20 cellular contexts compared by ENCODE assay signal in the genomic region with DNA sequence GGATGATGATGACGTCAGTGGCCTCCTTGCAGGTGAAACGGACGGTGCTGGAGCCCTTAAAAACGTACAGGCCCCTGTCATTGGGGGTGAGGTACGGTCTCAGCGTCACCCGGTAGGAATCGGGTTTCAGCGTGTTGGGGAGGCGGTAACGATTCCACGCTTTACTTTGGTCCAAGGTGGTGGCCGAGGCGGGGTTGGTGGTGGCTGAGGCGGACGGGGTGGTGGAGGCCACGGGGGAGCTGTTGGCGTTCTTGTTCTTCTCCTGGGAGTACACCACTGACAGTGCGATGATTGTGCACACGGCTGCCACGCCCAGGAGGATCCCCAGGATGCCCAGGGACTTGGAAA. TPM values are rescaled to one million over a fixed set of nuclear protein-coding genes. Genes with fewer than 3 reads are reported as not detected.
"Had no signal": no experiment of that assay in that cellular context is flagged by ENCODE, and none has a peak within 500 bp of the region (broad histone marks: within the 10 kb centered on the region; RNA-seq: fewer than 3 reads in every experiment).

No MANE protein-coding gene starts in this region.

- ATAC-seq: effector memory CD8-positive, alpha-beta T cell; gastroesophageal sphincter; naive thymus-derived CD4-positive, alpha-beta T cell; stimulated activated naive CD8-positive, alpha-beta T cell treated with anti-CD3 and anti-CD28 coated beads, Interleukin-15, amount 100 ng/mL, for 72 hours; T-cell; upper lobe of right lung had no signal

- H3K9me3 ChIP-seq: gastroesophageal sphincter, heart right ventricle, prostate gland, testis, upper lobe of right lung had no signal

- H3K4me1 ChIP-seq: upper lobe of right lung had no signal

- H3K9me3 Mint-ChIP-seq: activated T-helper 1 cell treated with anti-CD3 and anti-CD28 coated beads, Interleukin-12 subunit alpha, Interleukin-12 subunit beta, Interleukin-2, Interleukin-4 antibody, amounts not matched to agents 30 ng/mL and 10 ng/mL and 1 ng/mL, durations not matched to agents 14 hours and 24 hours and 36 hours; effector memory CD8-positive, alpha-beta T cell; naive thymus-derived CD4-positive, alpha-beta T cell; stimulated activated naive CD8-positive, alpha-beta T cell treated with anti-CD3 and anti-CD28 coated beads, Interleukin-15, amount 100 ng/mL, for 72 hours; T-cell had no signal

- H3K4me1 Mint-ChIP-seq: stimulated activated naive CD8-positive, alpha-beta T cell treated with anti-CD3 and anti-CD28 coated beads, Interleukin-15, amount 100 ng/mL, for 72 hours; T-cell had no signal

- H3K36me3 ChIP-seq: gastroesophageal sphincter, prostate gland had no signal

- H3K4me3 ChIP-seq: gastroesophageal sphincter, heart right ventricle, prostate gland, testis, upper lobe of right lung had no signal

- DNase-seq: activated CD4-positive, CD25-positive, alpha-beta regulatory T cell treated with anti-CD3 and anti-CD28 coated beads, Interleukin-2, amount 50 U/mL, for 72 hours; anterior cingulate cortex; cerebellar nuclear complex; effector memory CD8-positive, alpha-beta T cell; erythroblast; heart right ventricle; mammary epithelial cell; naive thymus-derived CD4-positive, alpha-beta T cell; nucleus accumbens; stimulated activated naive CD8-positive, alpha-beta T cell treated with anti-CD3 and anti-CD28 coated beads, Interleukin-15, amount 100 ng/mL, for 72 hours; T-cell; T1000; testis; upper lobe of right lung had no signal

- H3K27me3 ChIP-seq: testis, upper lobe of right lung had no signal

- H3K4me3 Mint-ChIP-seq: activated T-helper 1 cell treated with anti-CD3 and anti-CD28 coated beads, Interleukin-12 subunit alpha, Interleukin-12 subunit beta, Interleukin-2, Interleukin-4 antibody, amounts not matched to agents 30 ng/mL and 10 ng/mL and 1 ng/mL, durations not matched to agents 14 hours and 24 hours and 36 hours; effector memory CD8-positive, alpha-beta T cell; naive thymus-derived CD4-positive, alpha-beta T cell; stimulated activated naive CD8-positive, alpha-beta T cell treated with anti-CD3 and anti-CD28 coated beads, Interleukin-15, amount 100 ng/mL, for 72 hours; T-cell had no signal

- H3K36me3 Mint-ChIP-seq: naive thymus-derived CD4-positive, alpha-beta T cell; T-cell had no signal

- FAIRE-seq: islet of Langerhans had no signal

- H3K27ac ChIP-seq: gastroesophageal sphincter, heart right ventricle, testis, upper lobe of right lung had no signal

- H3K27ac Mint-ChIP-seq: activated T-helper 1 cell treated with anti-CD3 and anti-CD28 coated beads, Interleukin-12 subunit alpha, Interleukin-12 subunit beta, Interleukin-2, Interleukin-4 antibody, amounts not matched to agents 30 ng/mL and 10 ng/mL and 1 ng/mL, durations not matched to agents 14 hours and 24 hours and 36 hours; effector memory CD8-positive, alpha-beta T cell; naive thymus-derived CD4-positive, alpha-beta T cell; T-cell had no signal

RNA-seq across cellular contexts. Expression of a gene that starts 8.5 kb away (rescaled TPM):
- total RNA-seq: activated CD8-positive, alpha-beta memory T cell treated with anti-CD3 and anti-CD28 coated beads for 36 hours had no signal

RNA-seq across cellular contexts. Expression of a gene that starts 30.1 kb away (rescaled TPM):
- total RNA-seq: activated CD8-positive, alpha-beta memory T cell treated with anti-CD3 and anti-CD28 coated beads for 36 hours; gastroesophageal sphincter; mononuclear cell; naive thymus-derived CD4-positive, alpha-beta T cell; T-cell; upper lobe of right lung had no signal
- polyA plus RNA-seq: naive thymus-derived CD4-positive, alpha-beta T cell had no signal

RNA-seq across cellular contexts. Expression of a gene that starts 55.1 kb away (rescaled TPM):
- total RNA-seq: mononuclear cell had no signal
- polyA plus RNA-seq: mammary epithelial cell had no signal
